ENCODE assay signal across 24 cellular contexts in the genomic region with DNA sequence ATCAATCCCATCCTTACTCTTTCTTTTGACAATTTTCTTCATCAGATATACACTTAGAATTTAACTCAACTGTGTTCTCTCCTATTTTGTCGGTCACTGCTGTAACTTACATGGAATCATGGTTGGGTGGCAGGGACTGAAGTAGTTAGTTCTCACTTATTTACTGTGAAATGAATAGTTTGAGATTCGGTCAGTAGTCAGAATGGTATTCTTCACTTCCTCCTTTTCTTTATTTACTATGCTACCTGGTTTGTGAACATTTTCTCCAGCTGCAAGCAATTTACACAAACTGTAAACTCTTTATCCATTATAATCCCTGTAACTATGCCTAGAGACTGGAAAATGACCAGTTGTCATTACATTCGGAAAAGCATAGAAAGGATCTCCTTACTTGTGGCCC. TPM values are rescaled to one million over a fixed set of nuclear protein-coding genes. Genes with fewer than 3 reads are reported as not detected.
DNase-seq lines count a peak whose midpoint lies in the region; ATAC-seq, FAIRE-seq and TF ChIP-seq lines count a peak whose summit lies in the region.
"Had no signal": no experiment of that assay in that cellular context is flagged by ENCODE, and none has a peak within 500 bp of the region (broad histone marks: within the 10 kb centered on the region; RNA-seq: fewer than 3 reads in every experiment).

No MANE protein-coding gene starts in this region.

- FAIRE-seq in pancreas (lab: Jason Lieb, UNC) = no peak

- DNase-seq in putamen (ENCODE audit: low spot score) (no peak), pancreas (no peak), HPDE6-E6E7 (ENCODE audit: extremely low spot score) (no peak)
- DNase-seq: ACHN; activated CD4-positive, alpha-beta T cell treated with anti-CD3 and anti-CD28 coated beads, Interleukin-2, amount 10 ng/mL, durations not matched to agents 7 days and 5 days; activated naive CD4-positive, alpha-beta T cell treated with anti-CD3 and anti-CD28 coated beads, Interleukin-2, amount 10 ng/mL, durations not matched to agents 7 days and 5 days; activated T-cell treated with anti-CD3 and anti-CD28 coated beads for 4 hours; CD8-positive, alpha-beta T cell; cortex of kidney; immature natural killer cell; NCI-H2029 treated with DMSO at 0.1 percent for 48 hours; NCI-H524 treated with DMSO at 0.1 percent for 48 hours; PC-3; stimulated activated CD4-positive, alpha-beta T cell treated with anti-CD3 and anti-CD28 coated beads, Interleukin-12 subunit alpha, Interleukin-12 subunit beta, amount 100 ng/mL, for 4 hours; stimulated activated naive CD4-positive, alpha-beta T cell treated with Interleukin-2 at 50 U/mL for 16 hours had no signal

- no peak overlapping the region for H3K27ac ChIP-seq in pancreas

- no peaks in the 10 kb centered on the region for H3K9me3 ChIP-seq in pancreas

- H3K4me1 ChIP-seq in pancreas = no peaks in the 10 kb centered on the region

- no peak overlapping the region for H3K4me3 ChIP-seq in pancreas
- H3K4me3 ChIP-seq: lung had no signal

- ATAC-seq in GM18502 (IDR thresholded peaks at IDR 0.05; ENCODE audit: poor library complexity, unreplicated experiment) (peak; percentile 96), GM19395 (IDR thresholded peaks at IDR 0.05; ENCODE audit: unreplicated experiment) (peak; percentile 90), HG02759 (IDR thresholded peaks at IDR 0.05; ENCODE audit: unreplicated experiment) (peak; percentile 74), HG03378 (IDR thresholded peaks at IDR 0.05; ENCODE audit: unreplicated experiment) (peak; percentile 87), pancreas (no peak), HG03460 (IDR thresholded peaks at IDR 0.05; ENCODE audit: unreplicated experiment) (no peak)
- ATAC-seq: CD8-positive, alpha-beta T cell; natural killer cell treated with Interleukin-12 subunit alpha and Interleukin-12 subunit beta and Interleukin-15 and Interleukin-18, amount 100 ng/mL, for 72 hours; PC-3 had no signal

- 67 to 75% methylated on average over 3 of the region's 3 CpGs for WGBS in pancreas, 2 donors

- intact Hi-C loops in pancreas (cut with DNase I) = no loop called here

- TF ChIP-seq CTCF in pancreas (IDR thresholded peaks at IDR 0.05) = no peak

- H3K36me3 ChIP-seq in pancreas = no peaks in the 10 kb centered on the region

- H3K27me3 ChIP-seq in pancreas = no peaks in the 10 kb centered on the region

RNA-seq across cellular contexts. Expression of gene GDNF, which starts 41.5 kb away (rescaled TPM):
- under 1 TPM in 1 of 6 donors, not detected in 5; 0.47 TPM for total RNA-seq in pancreas
- polyA plus RNA-seq in pancreas = under 1 TPM in 1 of 2 donors, not detected in 1; 0.04 TPM
- total RNA-seq: activated CD4-positive, alpha-beta T cell treated with anti-CD3 and anti-CD28 coated beads, Interleukin-2, amount 10 ng/mL, durations not matched to agents 7 days and 5 days; CD8-positive, alpha-beta T cell; glomerular endothelial cell; lung; natural killer cell treated with Interleukin-12 subunit alpha and Interleukin-12 subunit beta and Interleukin-15 and Interleukin-18, amount 100 ng/mL, for 72 hours; PC-3; pulmonary artery endothelial cell had no signal
- polyA plus RNA-seq: immature natural killer cell had no signal

Comparison
In these comparisons a context has a peak if more than half of its experiments do, and no peak if none do; other contexts are left out.
1. ATAC-seq: peak in GM18502 (single experiment), GM19395 (single experiment), HG02759 (single experiment) and HG03378 (single experiment); none in pancreas (0 of 4) and HG03460 (single experiment).